36 cellular contexts compared by ENCODE assay signal in genomic region chr7:129640400-129640799, GRCh38. TPM values are rescaled to one million over a fixed set of nuclear protein-coding genes. Genes with fewer than 3 reads are reported as not detected.
DNase-seq lines count a peak whose midpoint lies in the region; ATAC-seq, FAIRE-seq and TF ChIP-seq lines count a peak whose summit lies in the region.
"Had no signal": no experiment of that assay in that cellular context is flagged by ENCODE, and none has a peak within 500 bp of the region (broad histone marks: within the 10 kb centered on the region; RNA-seq: fewer than 3 reads in every experiment).

No MANE protein-coding gene starts in this region.

- no peaks in the 10 kb centered on the region for H3K36me3 Mint-ChIP-seq in HFFc6 (ENCODE audit: low read depth)
- H3K36me3 Mint-ChIP-seq: CD4-positive, CD25-positive, alpha-beta regulatory T cell had no signal

- H2BK12ac ChIP-seq in neuronal stem cell (ENCODE audit: low read length), result no peak overlapping the region

- H3K27me3 Mint-ChIP-seq in HFFc6 (ENCODE audit: insufficient read depth), result no peaks in the 10 kb centered on the region; the same call in 1 of the 2 replicates
- H3K27me3 Mint-ChIP-seq: B cell; CD4-positive, alpha-beta memory T cell; CD4-positive, alpha-beta T cell; CD4-positive, CD25-positive, alpha-beta regulatory T cell; CD8-positive, alpha-beta memory T cell had no signal

- POLR2A ChIA-PET in K562 (lab: Yijun Ruan, JAX), result interaction anchor here (0.5 to 0.8 kb wide), 3 partner anchors 33 to 417 kb away, joined by 3 to 4 read pairs (median 3); no protein-coding TSS in a partner anchor

- 38% methylated on average over 2 of the region's 2 CpGs for WGBS in K562 (ENCODE audit: insufficient coverage, low coverage, missing lambda C conversion rate)
- WGBS in neuronal stem cell (ENCODE audit: extremely low coverage in 2 of 2, insufficient read length in 2 of 2, insufficient replicate concordance in 1 of 2), 2 donors, result no CpG with 5 or more reads among the region's 2 CpGs
- WGBS in small intestine, 3 donors, result 33 to 74% (median 46%) methylated on average over 2 of the region's 2 CpGs
- 69 to 97% (median 94%) methylated on average over 2 of the region's 2 CpGs for WGBS in heart left ventricle, 4 donors

- peaks cover 7% of the 10 kb centered on the region; the same call in 2 of the 3 replicates for H3K79me2 ChIP-seq in K562 (ENCODE audit: control insufficient read depth, insufficient read depth, low read length)

- H2AFZ ChIP-seq in K562 (ENCODE audit: low read depth, low read length) (no peak overlapping the region), neuronal stem cell (ENCODE audit: low read length) (no peak overlapping the region)

- no peak overlapping the region for H3K4ac ChIP-seq in neuronal stem cell (ENCODE audit: low read length)

- no peaks in the 10 kb centered on the region for H3K9me3 Mint-ChIP-seq in HFFc6
- H3K9me3 Mint-ChIP-seq: CD14-positive monocyte; CD4-positive, alpha-beta T cell; CD4-positive, CD25-positive, alpha-beta regulatory T cell; CD8-positive, alpha-beta memory T cell; CD8-positive, alpha-beta T cell had no signal

- intact Hi-C loops in K562 (cut with micrococcal nuclease) (no loop called here), heart left ventricle (cut with DNase I) (loop anchor here in 6 of 10 donors (5.0 to 10.0 kb wide), 7 partner anchors 138 to 416 kb away; partner anchors contain the start of genes AHCYL2 (in 1 of the 6) and SMKR1 (in 1 of the 6))

- no peak overlapping the region for H3K18ac ChIP-seq in neuronal stem cell (ENCODE audit: low read length)

- no peak overlapping the region for H2AK5ac ChIP-seq in neuronal stem cell (ENCODE audit: low read depth, low read length)

- no peak overlapping the region for H4K91ac ChIP-seq in neuronal stem cell (ENCODE audit: low read depth, low read length, poor library complexity)

- H4K20me1 ChIP-seq in K562 (replicated peaks; ENCODE audit: control insufficient read depth, insufficient read depth, low read length), result 0 out of 2 replicates have a peak, but pooled peaks cover 8% of the 10 kb centered on the region

- no peaks in the 10 kb centered on the region for H3K27me3 ChIP-seq in K562 (ENCODE audit: control insufficient read depth in 2 of 2, insufficient read depth in 2 of 2, low read length in 2 of 2)
- no peaks in the 10 kb centered on the region for H3K27me3 ChIP-seq in neuronal stem cell (ENCODE audit: control insufficient read depth in 3 of 3, insufficient read depth in 3 of 3, low read depth in 1 of 3, low read length in 3 of 3)
- H3K27me3 ChIP-seq in small intestine (ENCODE audit: control insufficient read depth in 2 of 2, insufficient read depth in 2 of 2, low read length in 2 of 2), result no peaks in the 10 kb centered on the region
- no peaks in the 10 kb centered on the region for H3K27me3 ChIP-seq in heart left ventricle
- H3K27me3 ChIP-seq: BE2C; BLaER1; BLaER1 treated with 17β-estradiol and CSF1 and Interleukin-3, amounts not matched to agents 10 nM and 100 nM had no signal

- no peak overlapping the region for H2BK5ac ChIP-seq in neuronal stem cell (ENCODE audit: low read length)

- in situ Hi-C loops in K562 (cut with MboI), result loop anchor here (5.0 to 25.0 kb wide), 2 partner anchors 278 to 423 kb away; no protein-coding TSS in a partner anchor

- no peak for TF ChIP-seq EP300 in K562 (IDR thresholded peaks at IDR 0.05; ENCODE audit: low read length)

- FAIRE-seq in K562 (lab: Jason Lieb, UNC) (no peak), small intestine (lab: Jason Lieb, UNC) (no peak)
- FAIRE-seq: A549, D721Med had no signal

- H3K4me3 ChIP-seq in K562, result no peak overlapping the region
- H3K4me3 ChIP-seq in neuronal stem cell (ENCODE audit: low read length in 2 of 2), result no peak overlapping the region
- H3K4me3 ChIP-seq in small intestine (ENCODE audit: low read depth in 1 of 2, low read length in 2 of 2), result no peak overlapping the region
- no peak overlapping the region for H3K4me3 ChIP-seq in heart left ventricle
- H3K4me3 ChIP-seq: A549; BLaER1; BLaER1 treated with 17β-estradiol and CSF1 and Interleukin-3, amounts not matched to agents 10 nM and 100 nM had no signal

- no peaks in the 10 kb centered on the region for H3K9me1 ChIP-seq in K562 (ENCODE audit: control insufficient read depth, insufficient read depth, low read length)

- TF ChIP-seq RAD21 in K562 (CRISPR knock-in tag; conservative IDR thresholded peaks at IDR 0.05 in 1 of 2, IDR thresholded peaks at IDR 0.05 in 1 of 2), result no peak

- H3K4me2 ChIP-seq in K562 (ENCODE audit: insufficient read depth, low read length) (no peak overlapping the region), neuronal stem cell (ENCODE audit: insufficient read depth, low read length, poor library complexity, severe bottlenecking) (no peak overlapping the region)
- H3K4me2 ChIP-seq: A549; BLaER1; BLaER1 treated with 17β-estradiol and CSF1 and Interleukin-3, amounts not matched to agents 10 nM and 100 nM had no signal

- no peak overlapping the region for H3K23ac ChIP-seq in neuronal stem cell (ENCODE audit: low read depth, low read length, poor library complexity)

- no peaks in the 10 kb centered on the region for H3K4me1 ChIP-seq in K562 (replicated peaks in 1 of 2; ENCODE audit: control insufficient read depth in 2 of 2, insufficient read depth in 2 of 2, low read length in 2 of 2)
- H3K4me1 ChIP-seq in neuronal stem cell (ENCODE audit: control insufficient read depth in 2 of 2, insufficient read depth in 1 of 2, low read depth in 1 of 2, low read length in 2 of 2), result peaks cover 6 to 14% of the 10 kb centered on the region in 2 donors
- H3K4me1 ChIP-seq in small intestine (ENCODE audit: control insufficient read depth in 2 of 2, insufficient read depth in 1 of 2, low read depth in 1 of 2, low read length in 1 of 2), result peaks cover 0 to 4% of the 10 kb centered on the region in 2 donors
- peaks cover 0 to 31% (median 15%) of the 10 kb centered on the region in 12 donors for H3K4me1 ChIP-seq in heart left ventricle
- H3K4me1 ChIP-seq: BE2C, BLaER1 had no signal

- no TSS peak for BruUV-seq in K562 (replicated peaks; lab: Mats Ljungman, UMichigan)

- TF ChIP-seq POLR2A in K562 (conservative IDR thresholded peaks at IDR 0.05) (no peak), heart left ventricle (IDR thresholded peaks at IDR 0.05) (no peak)

- DNase-seq in HFFc6 (no peak), K562 (ENCODE audit: extremely low read depth in 1 of 4, low spot score in 3 of 4) (no peak), neuronal stem cell (ENCODE audit: low spot score) (no peak), small intestine (peak; percentile 8), heart left ventricle (no peak), mesenteric fat pad (ENCODE audit: low spot score) (no peak), GF-D8 (lab: John Stamatoyannopoulos, UW) (no peak)
- DNase-seq: 8988T; ACHN; AML-193; BE2C; C1 segment of cervical spinal cord; Caco-2; Calu3; CD4-positive, alpha-beta memory T cell; CD4-positive, alpha-beta T cell; CD4-positive, CD25-positive, alpha-beta regulatory T cell; CD8-positive, alpha-beta memory T cell; CD8-positive, alpha-beta T cell; COR-L47; DMS 273 treated with DMSO at 0.1 percent for 48 hours; DMS153; DMS53; DMS79; DMS79 treated with DMSO at 0.1 percent for 48 hours; DND-41; EL had no signal

- no peak for TF ChIP-seq CTCF in HFFc6 (IDR thresholded peaks at IDR 0.05)
- TF ChIP-seq CTCF in K562 (IDR thresholded peaks at IDR 0.05 in 2 of 3, conservative IDR thresholded peaks at IDR 0.05 in 1 of 3; ENCODE audit: insufficient read depth in 2 of 3, low read depth in 1 of 3, low read length in 3 of 3), result no peak
- TF ChIP-seq CTCF in heart left ventricle (IDR thresholded peaks at IDR 0.05), result no peak

- H3K79me1 ChIP-seq in neuronal stem cell (ENCODE audit: low read depth, low read length), result no peaks in the 10 kb centered on the region

- H4K8ac ChIP-seq in neuronal stem cell (ENCODE audit: low read depth, low read length), result no peak overlapping the region

- no peak overlapping the region for H3K14ac ChIP-seq in neuronal stem cell (ENCODE audit: low read length)

- no peak overlapping the region for H3K9ac ChIP-seq in K562 (ENCODE audit: insufficient read depth in 1 of 2, low read depth in 2 of 2, low read length in 2 of 2)
- no peak overlapping the region for H3K9ac ChIP-seq in neuronal stem cell (ENCODE audit: low read depth, low read length, poor library complexity)
- H3K9ac ChIP-seq: BLaER1; BLaER1 treated with 17β-estradiol and CSF1 and Interleukin-3, amounts not matched to agents 10 nM and 100 nM had no signal

- no peak overlapping the region for H3K4me3 Mint-ChIP-seq in HFFc6
- H3K4me3 Mint-ChIP-seq: B cell; CD14-positive monocyte; CD4-positive, alpha-beta memory T cell; CD4-positive, alpha-beta T cell; CD4-positive, CD25-positive, alpha-beta regulatory T cell; CD8-positive, alpha-beta memory T cell; CD8-positive, alpha-beta T cell had no signal

- no peak overlapping the region for H2BK15ac ChIP-seq in neuronal stem cell (ENCODE audit: low read length)

- H3K9me3 ChIP-seq in K562 (replicated peaks; ENCODE audit: control insufficient read depth, insufficient read depth, low read depth, low read length) (no peaks in the 10 kb centered on the region), neuronal stem cell (replicated peaks in 1 of 2; ENCODE audit: control insufficient read depth in 2 of 2, insufficient read depth in 1 of 2, low read depth in 1 of 2, low read length in 2 of 2) (no peaks in the 10 kb centered on the region), small intestine (ENCODE audit: control insufficient read depth, low read depth) (no peaks in the 10 kb centered on the region), heart left ventricle (no peaks in the 10 kb centered on the region)
- H3K9me3 ChIP-seq: A549; BE2C; BLaER1; BLaER1 treated with 17β-estradiol and CSF1 and Interleukin-3, amounts not matched to agents 10 nM and 100 nM; Caco-2 had no signal

- H3K36me3 ChIP-seq in K562 (ENCODE audit: control insufficient read depth, insufficient read depth, low read length), result no peaks in the 10 kb centered on the region
- H3K36me3 ChIP-seq in neuronal stem cell (replicated peaks in 1 of 2; ENCODE audit: control insufficient read depth in 2 of 2, insufficient read depth in 2 of 2, low read length in 2 of 2), result no peaks in the 10 kb centered on the region
- H3K36me3 ChIP-seq in small intestine (ENCODE audit: control insufficient read depth in 2 of 2, insufficient read depth in 2 of 2, low read length in 2 of 2), result no peaks in the 10 kb centered on the region
- peaks cover 0 to 4% (median 0%) of the 10 kb centered on the region in 9 donors for H3K36me3 ChIP-seq in heart left ventricle
- H3K36me3 ChIP-seq: BE2C, BLaER1 had no signal

- H3K27ac ChIP-seq in K562 (ENCODE audit: extremely low read depth, low read depth, low read length) (no peak overlapping the region), neuronal stem cell (replicated peaks; ENCODE audit: low read length) (peak overlapping the region; percentile 21), small intestine (ENCODE audit: low read depth in 1 of 2, low read length in 1 of 2) (no peak overlapping the region), heart left ventricle (no peak overlapping the region)
- H3K27ac ChIP-seq: 22Rv1; A549; BLaER1; BLaER1 treated with 17β-estradiol and CSF1 and Interleukin-3, amounts not matched to agents 10 nM and 100 nM; C4-2B had no signal

- H2BK120ac ChIP-seq in neuronal stem cell (ENCODE audit: low read depth, low read length), result no peak overlapping the region

- no peak for ATAC-seq in K562
- ATAC-seq in heart left ventricle, result no peak
- ATAC-seq in GM21619 (IDR thresholded peaks at IDR 0.05; ENCODE audit: unreplicated experiment), result no peak
- ATAC-seq: A549; CD8-positive, alpha-beta T cell had no signal

- peaks cover 45% of the 10 kb centered on the region for H3K4me1 Mint-ChIP-seq in HFFc6 (ENCODE audit: low read depth)

- 0 out of 2 replicates have a peak overlapping the region, but pooled peaks have one; percentile 24 for H3K27ac Mint-ChIP-seq in HFFc6
- H3K27ac Mint-ChIP-seq: B cell; CD14-positive monocyte; CD4-positive, alpha-beta memory T cell; CD4-positive, alpha-beta T cell; CD8-positive, alpha-beta memory T cell; CD8-positive, alpha-beta T cell had no signal

- CTCF ChIA-PET in K562 (lab: Yijun Ruan, JAX; ENCODE audit: low intra/inter-chr PET ratio), result no interaction called here

RNA-seq across cellular contexts. Expression of gene NRF1, which starts 28.9 kb away (rescaled TPM):
- total RNA-seq in HFFc6 (2021; fragmentation: NEBNext Ultra II Directional; extraction: Animal tissue kit (Norgen Biotek cat#: 25700)), result 10 to 100 TPM in 4 of 6 experiments, 1 to 10 TPM in 2; 8.8 to 11.8 (median 10.4) TPM
- 82.6 and 84.4 TPM in 2 replicates for total RNA-seq in K562 (2011; cell fraction: chromatin; rRNA removed; ENCODE audit: low replicate concordance)
- 37.0 and 42.8 TPM in 2 replicates for total RNA-seq in K562 (2011; cell fraction: nucleolus; rRNA removed)
- 60.8 and 84.7 TPM in 2 replicates for total RNA-seq in K562 (2011; cell fraction: nucleoplasm; rRNA removed)
- 16.2 and 17.5 TPM in 2 replicates for total RNA-seq in K562 (2014; rRNA removed)
- 17.8 and 18.5 TPM in 2 replicates for total RNA-seq in K562 (2014; rRNA removed; fragmentation: Illumina TruSeq; extraction: Trizol)
- total RNA-seq in K562 (2015; rRNA removed; fragmentation: Illumina TruSeq; extraction: Trizol), result 17.6 and 20.3 TPM in 2 replicates
- 20.9 and 22.6 TPM in 2 replicates for total RNA-seq in K562 (2021)
- polyA plus RNA-seq in K562 (2011; rRNA removed), result 28.8 and 29.4 TPM in 2 replicates
- 20.4 and 25.5 TPM in 2 replicates for polyA plus RNA-seq in K562 (2011; cell fraction: cytosol; rRNA removed)
- 31.6 and 40.0 TPM in 2 replicates for polyA plus RNA-seq in K562 (2011; cell fraction: nucleus; rRNA removed)
- 13.5 and 18.1 TPM in 2 replicates for polyA plus RNA-seq in K562 (2012)
- polyA plus RNA-seq in K562 (2014; fragmentation: Illumina TruSeq; extraction: Trizol), result 19.9 and 24.3 TPM in 2 replicates
- polyA plus RNA-seq in K562 (2014; fragmentation: Nextera tagmentation; extraction: Ambion mirVana), result 1 to 10 TPM; 8.6 to 8.9 TPM
- 20.8 and 25.0 TPM in 2 replicates for polyA plus RNA-seq in K562 (2014; rRNA removed)
- polyA minus RNA-seq in K562 (2011; rRNA and poly(A)+ RNA removed), result 44.2 and 48.6 TPM in 2 replicates
- 16.7 and 17.8 TPM in 2 replicates for polyA minus RNA-seq in K562 (2011; cell fraction: cytosol; rRNA and poly(A)+ RNA removed)
- 24.8 and 35.5 TPM in 2 replicates for polyA minus RNA-seq in K562 (2011; cell fraction: nucleus; rRNA and poly(A)+ RNA removed)
- 14.3 TPM for polyA plus RNA-seq in neuronal stem cell (2013, experiment 1 of 2)
- polyA plus RNA-seq in neuronal stem cell (2013, experiment 2 of 2), result 14.5 TPM
- polyA plus RNA-seq in small intestine, result 1 to 10 TPM; 7.6 to 9.7 (median 8.8) TPM
- 10 to 100 TPM in 8 of 9 donors, 1 to 10 TPM in 1; 7.8 to 20.7 (median 13.5) TPM for total RNA-seq in heart left ventricle
- polyA plus RNA-seq in heart left ventricle, result 1 to 10 TPM; 6.2 to 6.3 TPM
- 16.2 TPM for total RNA-seq in mesenteric fat pad
